Comparison of ENCODE assay signal across 2 cellular contexts in genomic region chr5:195401-196160, GRCh38.
TF ChIP-seq lines count a peak whose summit lies in the region.

No MANE protein-coding gene starts in this region.

TF ChIP-seq in IMR-90, 13 proteins besides CTCF, POLR2A, EP300 and RAD21:
- TF ChIP-seq RCOR1 (IDR thresholded peaks at IDR 0.05; ENCODE audit: insufficient replicate concordance, low read length) (no peak), SMC3 (IDR thresholded peaks at IDR 0.05; ENCODE audit: low read depth, low read length) (no peak), CEBPB (IDR thresholded peaks at IDR 0.05; ENCODE audit: low read depth, low read length) (no peak), FOS (IDR thresholded peaks at IDR 0.05; ENCODE audit: low read depth, low read length) (no peak), MAFK (IDR thresholded peaks at IDR 0.05; ENCODE audit: low read depth, low read length) (no peak), CHD1 (IDR thresholded peaks at IDR 0.05; ENCODE audit: low read depth, low read length) (no peak), RFX5 (IDR thresholded peaks at IDR 0.05; ENCODE audit: low read depth, low read length) (no peak), BHLHE40 (IDR thresholded peaks at IDR 0.05; ENCODE audit: low read depth, low read length) (no peak), ELK1 (IDR thresholded peaks at IDR 0.05; ENCODE audit: borderline replicate concordance, low read depth, low read length) (no peak), MAZ (IDR thresholded peaks at IDR 0.05; ENCODE audit: borderline replicate concordance, low read depth, low read length) (no peak)

TF ChIP-seq in H1, 55 proteins besides CTCF, POLR2A, EP300 and RAD21:
- no peak for TF ChIP-seq TBP (IDR thresholded peaks at IDR 0.05; ENCODE audit: low read depth, low read length)
- TF ChIP-seq ASH2L (IDR thresholded peaks at IDR 0.05; ENCODE audit: low read length), result no peak
- no peak for TF ChIP-seq TAF7 (optimal IDR thresholded peaks at IDR 0.05; ENCODE audit: borderline replicate concordance, low read depth, low read length)
- TF ChIP-seq NRF1 (IDR thresholded peaks at IDR 0.05; ENCODE audit: low read depth, low read length), result no peak
- no peak for TF ChIP-seq HDAC2 (IDR thresholded peaks at IDR 0.05; ENCODE audit: borderline replicate concordance in 1 of 2, low read depth in 2 of 2, low read length in 2 of 2)
- no peak for TF ChIP-seq JUN (IDR thresholded peaks at IDR 0.05; ENCODE audit: low read depth, low read length)
- TF ChIP-seq CBX5 (IDR thresholded peaks at IDR 0.05; ENCODE audit: low read depth, low read length), result no peak
- no peak for TF ChIP-seq GTF2F1 (IDR thresholded peaks at IDR 0.05; ENCODE audit: borderline replicate concordance, low read depth, low read length)
- no peak for TF ChIP-seq SAP30 (IDR thresholded peaks at IDR 0.05; ENCODE audit: insufficient read depth, insufficient replicate concordance, low read length)
